Comparison of ENCODE assay signal across 9 cellular contexts in the genomic region with DNA sequence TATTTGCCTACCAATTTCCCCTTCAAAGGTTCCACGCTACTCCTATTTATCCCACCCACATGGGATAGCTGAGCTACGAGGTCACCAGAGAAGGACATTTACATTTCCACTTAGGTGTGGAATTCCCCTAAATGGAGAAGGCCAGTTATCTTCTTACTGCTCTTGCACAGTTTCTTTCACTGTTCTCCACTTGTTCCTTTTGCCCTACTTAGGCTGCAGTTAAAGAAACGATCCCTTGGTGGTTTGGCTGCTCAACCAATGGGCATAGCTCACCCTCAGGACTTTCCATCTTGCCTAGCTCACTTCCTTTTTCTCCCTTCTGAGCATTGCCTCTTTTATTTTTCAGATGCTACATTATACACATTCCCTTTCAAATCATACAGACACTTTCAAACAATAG. TPM values are rescaled to one million over a fixed set of nuclear protein-coding genes. Genes with fewer than 3 reads are reported as not detected.
DNase-seq lines count a peak whose midpoint lies in the region; ATAC-seq and TF ChIP-seq lines count a peak whose summit lies in the region.
"Had no signal": no experiment of that assay in that cellular context is flagged by ENCODE, and none has a peak within 500 bp of the region (broad histone marks: within the 10 kb centered on the region; RNA-seq: fewer than 3 reads in every experiment).

No MANE protein-coding gene starts in this region.

- peaks cover 0 to 3% (median 0%) of the 10 kb centered on the region in 3 donors for H3K27me3 Mint-ChIP-seq in immature natural killer cell (ENCODE audit: low read depth in 3 of 3)
- H3K27me3 Mint-ChIP-seq: activated naive CD8-positive, alpha-beta T cell treated with anti-CD3 and anti-CD28 coated beads, Interleukin-2, amount 10 ng/mL, durations not matched to agents 7 days and 5 days had no signal

- H3K36me3 Mint-ChIP-seq in immature natural killer cell, result peaks cover 0 to 4% (median 3%) of the 10 kb centered on the region in 3 donors

- H3K4me1 Mint-ChIP-seq in immature natural killer cell, result peaks cover 0 to 11% of the 10 kb centered on the region in 2 donors

- H3K4me3 ChIP-seq in HL-60 (replicated peaks; ENCODE audit: insufficient read depth, low read length) (no peak overlapping the region), fibroblast of the aortic adventitia (ENCODE audit: low read depth, low read length) (no peak overlapping the region), thyroid gland (replicated peaks in 1 of 3) (no peak overlapping the region), dorsolateral prefrontal cortex (no peak overlapping the region)

- no peaks in the 10 kb centered on the region for H3K9me3 ChIP-seq in thyroid gland

- no peaks in the 10 kb centered on the region for H3K36me3 ChIP-seq in thyroid gland

- 46 to 63% methylated on average over 3 of the region's 3 CpGs for WGBS in thyroid gland, 2 donors

- TF ChIP-seq CTCF in GM10266 (IDR thresholded peaks at IDR 0.05; ENCODE audit: control insufficient read depth, insufficient read depth, low read depth, missing control alignments) (no peak), HL-60 (IDR thresholded peaks at IDR 0.05; ENCODE audit: insufficient read depth, low read length) (no peak), fibroblast of the aortic adventitia (IDR thresholded peaks at IDR 0.05; ENCODE audit: insufficient read depth, low read length) (no peak), thyroid gland (IDR thresholded peaks at IDR 0.05) (no peak), dorsolateral prefrontal cortex (IDR thresholded peaks at IDR 0.05 in 54 of 56, conservative IDR thresholded peaks at IDR 0.05 in 2 of 56; ENCODE audit: low read depth in 1 of 56, partially characterized antibody in 56 of 56) (no peak)

- no peak overlapping the region for H3K4me3 Mint-ChIP-seq in immature natural killer cell
- H3K4me3 Mint-ChIP-seq: activated naive CD8-positive, alpha-beta T cell treated with anti-CD3 and anti-CD28 coated beads, Interleukin-2, amount 10 ng/mL, durations not matched to agents 7 days and 5 days had no signal

- peak; percentile 66 for ATAC-seq in GM21619 (IDR thresholded peaks at IDR 0.05; ENCODE audit: unreplicated experiment)

- peak; percentile 21 for DNase-seq in GM10266 (ENCODE audit: extremely low spot score)
- DNase-seq in HL-60 (ENCODE audit: low read depth in 1 of 2, low spot score in 1 of 2), result peak; percentile 61 to 83
- DNase-seq in fibroblast of the aortic adventitia (ENCODE audit: low read depth), result peak; percentile 34
- DNase-seq in NCI-H2081 treated with DMSO at 0.1 percent for 48 hours (lab: John Stamatoyannopoulos, UW), result no peak
- DNase-seq in thyroid gland, result no peak
- DNase-seq in dorsolateral prefrontal cortex, result no peak
- no peak for DNase-seq in immature natural killer cell
- DNase-seq: activated naive CD8-positive, alpha-beta T cell treated with anti-CD3 and anti-CD28 coated beads, Interleukin-2, amount 10 ng/mL, durations not matched to agents 7 days and 5 days had no signal

- no peak overlapping the region for H3K27ac Mint-ChIP-seq in immature natural killer cell
- H3K27ac Mint-ChIP-seq: activated naive CD8-positive, alpha-beta T cell treated with anti-CD3 and anti-CD28 coated beads, Interleukin-2, amount 10 ng/mL, durations not matched to agents 7 days and 5 days had no signal

- intact Hi-C loops in thyroid gland (cut with DNase I), result no loop called here
- intact Hi-C loops in dorsolateral prefrontal cortex (cut with DNase I), result loop anchor here in 1 of 2 donors (10.0 kb wide), 1 partner anchor 52 kb away; no protein-coding TSS in a partner anchor

- H3K27ac ChIP-seq in HL-60 (replicated peaks) (peak overlapping the region; percentile 74), thyroid gland (no peak overlapping the region), dorsolateral prefrontal cortex (no peak overlapping the region)

- H3K9me3 Mint-ChIP-seq in immature natural killer cell, result no peaks in the 10 kb centered on the region

- no peak for TF ChIP-seq POLR2A in thyroid gland (IDR thresholded peaks at IDR 0.05)

- no peaks in the 10 kb centered on the region for H3K27me3 ChIP-seq in HL-60 (ENCODE audit: insufficient read depth, poor library complexity, severe bottlenecking)
- H3K27me3 ChIP-seq in thyroid gland, result no peaks in the 10 kb centered on the region
- peaks cover 0 to 3% (median 0%) of the 10 kb centered on the region in 45 donors for H3K27me3 ChIP-seq in dorsolateral prefrontal cortex

- H3K4me1 ChIP-seq in thyroid gland, result no peaks in the 10 kb centered on the region

RNA-seq across cellular contexts. Expression of gene NABP1, which starts 11.2 kb away (rescaled TPM):
- total RNA-seq in fibroblast of the aortic adventitia (ENCODE audit: low replicate concordance) (74.7 and 136 TPM in 2 replicates), thyroid gland (10 to 100 TPM in 1 of 4 donors, 1 to 10 TPM in 3; 5.7 to 28.6 (median 7.9) TPM), dorsolateral prefrontal cortex (10 to 100 TPM in 15 of 120 experiments, 1 to 10 TPM in 105; 3.6 to 18.7 (median 7.0) TPM)
- polyA plus RNA-seq in immature natural killer cell, result 10 to 100 TPM in 1 of 3 donors, 1 to 10 TPM in 2; 4.1 to 11.9 (median 7.6) TPM

Comparison
In these comparisons a context has a peak if more than half of its experiments do, and no peak if none do; other contexts are left out.
1. DNase-seq: peak in GM10266 (single experiment), HL-60 (2 of 2) and fibroblast of the aortic adventitia (single experiment); none in NCI-H2081 treated with DMSO at 0.1 percent for 48 hours (single experiment), thyroid gland (0 of 2), dorsolateral prefrontal cortex (0 of 10) and immature natural killer cell (0 of 3).